In the genomic region with DNA sequence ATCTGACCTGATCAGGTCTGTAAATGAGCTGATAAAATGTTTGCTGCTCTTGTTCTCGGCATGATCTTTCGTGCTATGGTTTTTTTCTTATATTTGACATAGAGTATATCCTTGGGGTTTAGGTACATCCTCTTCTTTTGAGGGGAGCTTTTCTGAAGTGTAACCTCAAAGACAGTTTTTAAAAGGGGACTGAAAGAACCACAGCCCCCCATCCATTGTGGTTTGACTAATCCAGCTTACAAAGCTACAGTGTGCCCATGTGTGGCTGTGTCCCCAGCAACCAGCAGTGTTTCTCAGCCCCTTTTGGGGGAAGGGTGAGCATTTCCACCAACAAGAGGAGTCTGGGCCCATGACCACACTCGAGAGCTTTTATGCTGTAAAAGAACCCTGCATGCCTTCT, we compare ENCODE assay signal across 7 cellular contexts.
"Had no signal": no experiment of that assay in that cellular context is flagged by ENCODE, and none has a peak within 500 bp of the region (broad histone marks: within the 10 kb centered on the region; RNA-seq: fewer than 3 reads in every experiment).

No MANE protein-coding gene starts in this region.

- H2AFZ ChIP-seq: GM23248 had no signal

- H3K36me3 Mint-ChIP-seq: IgD-negative memory B cell had no signal

- H3K9me3 Mint-ChIP-seq: H9 had no signal

- H3K27ac Mint-ChIP-seq: H9, IgD-negative memory B cell had no signal

- H3K4me1 Mint-ChIP-seq: IgD-negative memory B cell had no signal

- H3K9ac ChIP-seq: GM23248 had no signal

- DNase-seq: GM23248, H9, HCEC 1CT had no signal

- H3K4me3 ChIP-seq: GM23248, K562 had no signal

- ATAC-seq: HepG2, K562 had no signal

- H3K4me3 Mint-ChIP-seq: H9, IgD-negative memory B cell had no signal

- H3K27ac ChIP-seq: GM23248, HL-60 had no signal
